Comparison of ENCODE assay signal across 17 cellular contexts in genomic region chr12:76038176-76038575, GRCh38. TPM values are rescaled to one million over a fixed set of nuclear protein-coding genes. Genes with fewer than 3 reads are reported as not detected.
A peak's percentile ranks its signal among the peaks of the same experiment; 100 is the strongest.
DNase-seq lines count a peak whose midpoint lies in the region; ATAC-seq and TF ChIP-seq lines count a peak whose summit lies in the region.
"Had no signal": no experiment of that assay in that cellular context is flagged by ENCODE, and none has a peak within 500 bp of the region (broad histone marks: within the 10 kb centered on the region; RNA-seq: fewer than 3 reads in every experiment).

No MANE protein-coding gene starts in this region.

- H3K36me3 ChIP-seq in mammary epithelial cell (ENCODE audit: insufficient read depth, low read length) (no peaks in the 10 kb centered on the region), HUES64 (ENCODE audit: insufficient read depth, low read length) (no peaks in the 10 kb centered on the region)

- H3K36me3 Mint-ChIP-seq in MCF 10A (ENCODE audit: insufficient read depth, unreplicated experiment), result peaks cover 13% of the 10 kb centered on the region
- H3K36me3 Mint-ChIP-seq in progenitor cell of endocrine pancreas (ENCODE audit: insufficient read depth), result peaks cover 2% of the 10 kb centered on the region

- H3K27ac Mint-ChIP-seq in MCF 10A (ENCODE audit: low read depth, unreplicated experiment) (peak overlapping the region; percentile 62), progenitor cell of endocrine pancreas (peak overlapping the region; percentile 34)
- H3K27ac Mint-ChIP-seq: CD4-positive, alpha-beta T cell had no signal

- H3K4me2 ChIP-seq in mammary epithelial cell (ENCODE audit: insufficient read depth, low read depth, low read length), result no peak overlapping the region

- H3K9me3 Mint-ChIP-seq in MCF 10A (ENCODE audit: unreplicated experiment), result no peaks in the 10 kb centered on the region
- no peaks in the 10 kb centered on the region for H3K9me3 Mint-ChIP-seq in progenitor cell of endocrine pancreas (ENCODE audit: low read depth)
- H3K9me3 Mint-ChIP-seq: CD4-positive, alpha-beta T cell had no signal

- H3K9me3 ChIP-seq in mammary epithelial cell (replicated peaks; ENCODE audit: insufficient read depth, low read length), result no peaks in the 10 kb centered on the region
- no peaks in the 10 kb centered on the region for H3K9me3 ChIP-seq in HUES64 (ENCODE audit: insufficient read depth, low read depth, low read length)
- H3K9me3 ChIP-seq: A549 had no signal

- dilution Hi-C loops in mammary epithelial cell (cut with HindIII; ENCODE audit: low sequenced_read_pairs), result no loop called here

- DNase-seq in MCF 10A (ENCODE audit: unreplicated experiment) (no peak), mammary epithelial cell (no peak), dermis blood vessel endothelial cell (peak; percentile 15), progenitor cell of endocrine pancreas (ENCODE audit: low spot score, unreplicated experiment) (no peak), CD1c-positive myeloid dendritic cell (ENCODE audit: extremely low spot score) (no peak)
- DNase-seq: AML-193; CD4-positive, alpha-beta T cell; GF-D8; NCI-H1436 treated with DMSO at 0.1 percent for 48 hours; NCI-H2081; NCI-H526; NK-92 treated with Interleukin-12 subunit alpha and Interleukin-12 subunit beta, amount 100 ng/mL, for 24 hours; OCI-M1 had no signal

- BruUV-seq in MCF 10A (replicated peaks; lab: Mats Ljungman, UMichigan) (no TSS peak), mammary epithelial cell (replicated peaks; lab: Mats Ljungman, UMichigan) (no TSS peak)

- H3K79me2 ChIP-seq in mammary epithelial cell (ENCODE audit: insufficient read depth, low read length), result peaks cover 20% of the 10 kb centered on the region

- in situ Hi-C loops in mammary epithelial cell (cut with MboI; ENCODE audit: low sequenced_read_pairs in 2 of 2), result loop anchor here (5.0 to 10.0 kb wide), 3 partner anchors 403 to 511 kb away; no protein-coding TSS in a partner anchor

- H3K9ac ChIP-seq in mammary epithelial cell (ENCODE audit: insufficient read depth, low read length) (no peak overlapping the region), HUES64 (ENCODE audit: low read depth, low read length) (no peak overlapping the region)

- POLR2A ChIA-PET in MCF 10A (lab: Yijun Ruan, JAX), result interaction anchor here (1.3 to 1.5 kb wide), 4 partner anchors 221 to 511 kb away, joined by 3 to 6 read pairs (median 4); no protein-coding TSS in a partner anchor

- H4K20me1 ChIP-seq in mammary epithelial cell (ENCODE audit: insufficient read depth, low read length), result no peaks in the 10 kb centered on the region

- CTCF ChIA-PET in MCF 10A (lab: Yijun Ruan, JAX) (interaction anchor here (0.7 to 11.6 kb wide), 12 partner anchors 9 to 553 kb away, joined by 3 to 117 read pairs (median 4); partner anchors contain the start of gene BBS10), mammary epithelial cell (lab: Charles Lee; ENCODE audit: low non-redundant PET) (no interaction called here)

- intact Hi-C loops in MCF 10A (cut with micrococcal nuclease) (loop anchor here (10.0 kb wide), 3 partner anchors 313 to 547 kb away; no protein-coding TSS in a partner anchor), mammary epithelial cell (cut with micrococcal nuclease) (loop anchor here (10.0 kb wide), 1 partner anchor 547 kb away; no protein-coding TSS in a partner anchor)

- H3K27ac ChIP-seq in mammary epithelial cell (ENCODE audit: insufficient read depth, low read depth, low read length) (no peak overlapping the region), HUES64 (ENCODE audit: low read depth, low read length) (peak overlapping the region; percentile 3; the same call in 1 of the 2 replicates)

- peaks cover 25% of the 10 kb centered on the region for H3K4me1 Mint-ChIP-seq in MCF 10A (ENCODE audit: insufficient read depth, unreplicated experiment)
- peaks cover 23% of the 10 kb centered on the region for H3K4me1 Mint-ChIP-seq in progenitor cell of endocrine pancreas (ENCODE audit: low read depth)

- H3K27me3 Mint-ChIP-seq in MCF 10A (ENCODE audit: insufficient read depth, unreplicated experiment) (no peaks in the 10 kb centered on the region), progenitor cell of endocrine pancreas (no peaks in the 10 kb centered on the region)
- H3K27me3 Mint-ChIP-seq: CD4-positive, alpha-beta T cell had no signal

- H3K4me3 ChIP-seq in mammary epithelial cell (replicated peaks in 1 of 3; ENCODE audit: insufficient read depth in 1 of 3, low read depth in 2 of 3, low read length in 3 of 3) (no peak overlapping the region), HUES64 (ENCODE audit: low read length) (no peak overlapping the region)
- H3K4me3 ChIP-seq: A549 had no signal

- peaks cover 5% of the 10 kb centered on the region for H3K4me1 ChIP-seq in mammary epithelial cell (ENCODE audit: insufficient read depth, low read length)
- H3K4me1 ChIP-seq in HUES64 (ENCODE audit: insufficient read depth, low read length), result peaks cover 30% of the 10 kb centered on the region

- WGBS in mammary epithelial cell (ENCODE audit: low coverage, missing lambda C conversion rate), result 100% methylated on average over 2 of the region's 2 CpGs
- WGBS in HUES64, result 48% methylated on average over 2 of the region's 2 CpGs

- no peak for ATAC-seq in HG03025 (IDR thresholded peaks at IDR 0.05; ENCODE audit: low FRiP score, unreplicated experiment)
- no peak for ATAC-seq in HG03108 (IDR thresholded peaks at IDR 0.05; ENCODE audit: unreplicated experiment)

- no peak overlapping the region for H3K4me3 Mint-ChIP-seq in MCF 10A (ENCODE audit: unreplicated experiment)
- no peak overlapping the region for H3K4me3 Mint-ChIP-seq in progenitor cell of endocrine pancreas (ENCODE audit: low read depth)
- H3K4me3 Mint-ChIP-seq: CD4-positive, alpha-beta T cell had no signal

- TF ChIP-seq CTCF in MCF 10A (IDR thresholded peaks at IDR 0.05; ENCODE audit: unreplicated experiment) (no peak), mammary epithelial cell (conservative IDR thresholded peaks at IDR 0.05 in 1 of 2, IDR thresholded peaks at IDR 0.05 in 1 of 2; ENCODE audit: extremely low read depth in 1 of 2, insufficient read depth in 1 of 2, low read depth in 1 of 2, low read length in 2 of 2) (no peak), progenitor cell of endocrine pancreas (IDR thresholded peaks at IDR 0.05; ENCODE audit: unreplicated experiment) (no peak)

- H3K27me3 ChIP-seq in mammary epithelial cell (ENCODE audit: insufficient read depth, low read length) (no peaks in the 10 kb centered on the region), HUES64 (ENCODE audit: insufficient read depth, low read length) (no peaks in the 10 kb centered on the region)

- no peak overlapping the region for H2AFZ ChIP-seq in mammary epithelial cell (ENCODE audit: low read depth, low read length)

RNA-seq across cellular contexts. Expression of gene PHLDA1, which starts 6.6 kb away (rescaled TPM):
- total RNA-seq in MCF 10A (2022) (183 and 203 TPM in 2 replicates), mammary epithelial cell (100 to 1,000 TPM; 161 to 545 TPM), dermis blood vessel endothelial cell (23.5 and 26.5 TPM in 2 replicates), progenitor cell of endocrine pancreas (45.4 and 47.4 TPM in 2 replicates)
- 120 TPM for polyA plus RNA-seq in mammary epithelial cell
- 135 TPM for polyA minus RNA-seq in mammary epithelial cell
- polyA plus RNA-seq in HUES64 (2013, experiment 1 of 2), result 16.6 TPM
- polyA plus RNA-seq in HUES64 (2013, experiment 2 of 2), result 15.8 TPM

RNA-seq across cellular contexts. Expression of gene NAP1L1, which starts 46.3 kb away (rescaled TPM):
- total RNA-seq in MCF 10A (2022) (327 and 493 TPM in 2 replicates), mammary epithelial cell (100 to 1,000 TPM; 167 to 381 TPM), dermis blood vessel endothelial cell (253 and 400 TPM in 2 replicates), progenitor cell of endocrine pancreas (785 and 824 TPM in 2 replicates)
- 233 TPM for polyA plus RNA-seq in mammary epithelial cell
- polyA minus RNA-seq in mammary epithelial cell, result 123 TPM
- 966 TPM for polyA plus RNA-seq in HUES64 (2013, experiment 1 of 2)
- polyA plus RNA-seq in HUES64 (2013, experiment 2 of 2), result 1,149 TPM
